8 cellular contexts compared by ENCODE assay signal in genomic region chr6:71338540-71339316, GRCh38.
"Had no signal": no experiment of that assay in that cellular context is flagged by ENCODE, and none has a peak within 500 bp of the region (broad histone marks: within the 10 kb centered on the region; RNA-seq: fewer than 3 reads in every experiment).

No MANE protein-coding gene starts in this region.

- ATAC-seq: HCT116, HepG2 had no signal

- H3K9me3 ChIP-seq: HAP-1 had no signal

- DNase-seq: GM23248, GOT3, H7, HFFc6 had no signal

- H3K4me3 ChIP-seq: GM23248, HAP-1 had no signal

- H3K36me3 ChIP-seq: HAP-1 had no signal

- H3K27ac ChIP-seq: GM23248, HL-60 had no signal
